ENCODE assay signal across 9 cellular contexts in genomic region chr22:44659140-44659539, GRCh38. TPM values are rescaled to one million over a fixed set of nuclear protein-coding genes. Genes with fewer than 3 reads are reported as not detected.
DNase-seq lines count a peak whose midpoint lies in the region; ATAC-seq and TF ChIP-seq lines count a peak whose summit lies in the region.
"Had no signal": no experiment of that assay in that cellular context is flagged by ENCODE, and none has a peak within 500 bp of the region (broad histone marks: within the 10 kb centered on the region; RNA-seq: fewer than 3 reads in every experiment).

No MANE protein-coding gene starts in this region.

- intact Hi-C loops in breast epithelium (cut with DNase I; ENCODE audit: low total_unique reads) = no loop called here

- H3K4me2 ChIP-seq in GM23338 = no peak overlapping the region

- H3K4me1 ChIP-seq in GM23338 (ENCODE audit: insufficient read depth) (no peaks in the 10 kb centered on the region; the same call in 1 of the 2 replicates), breast epithelium (peaks cover 0 to 6% of the 10 kb centered on the region in 2 donors)

- no peaks in the 10 kb centered on the region for H3K36me3 ChIP-seq in GM23338 (ENCODE audit: insufficient read depth)
- no peaks in the 10 kb centered on the region for H3K36me3 ChIP-seq in breast epithelium

- no peak overlapping the region for H3K4me3 Mint-ChIP-seq in GM23338
- H3K4me3 Mint-ChIP-seq: memory B cell had no signal

- TF ChIP-seq CTCF in GM23338 (conservative IDR thresholded peaks at IDR 0.05; ENCODE audit: low read depth in 2 of 2) (no peak), breast epithelium (IDR thresholded peaks at IDR 0.05) (no peak)

- peaks cover 5% of the 10 kb centered on the region for H3K27me3 Mint-ChIP-seq in GM23338 (ENCODE audit: insufficient read depth, low read depth, poor library complexity)

- ATAC-seq in GM23338 (no peak), GM19463 (IDR thresholded peaks at IDR 0.05; ENCODE audit: unreplicated experiment) (no peak)

- H3K79me2 ChIP-seq in GM23338 (replicated peaks; ENCODE audit: insufficient read depth) = no peaks in the 10 kb centered on the region

- H2AFZ ChIP-seq in GM23338 = peak overlapping the region; percentile 59; the same call in 1 of the 2 replicates

- peaks cover 16% of the 10 kb centered on the region for H3K4me1 Mint-ChIP-seq in GM23338

- H3K27ac ChIP-seq in GM23338 (ENCODE audit: low read depth) (no peak overlapping the region), layer of hippocampus (ENCODE audit: low read depth, low read length) (peak overlapping the region; percentile 46), skin epidermis (peak overlapping the region in 16 of 21 experiments; percentile 4 to 73 (median 44)), breast epithelium (peak overlapping the region in 1 of 2 donors; percentile 82)

- H3K4me3 ChIP-seq in GM23338 (no peak overlapping the region), skin epidermis (no peak overlapping the region), breast epithelium (no peak overlapping the region)

- no peak for TF ChIP-seq POLR2A in breast epithelium (IDR thresholded peaks at IDR 0.05)

- H3K9me2 ChIP-seq in GM23338 (ENCODE audit: insufficient read depth) = no peaks in the 10 kb centered on the region

- H3K27ac Mint-ChIP-seq in GM23338 = no peak overlapping the region
- H3K27ac Mint-ChIP-seq: memory B cell had no signal

- H3K9me3 Mint-ChIP-seq in GM23338 = peaks cover 4% of the 10 kb centered on the region; the same call in 2 of the 3 replicates

- H3K9me3 ChIP-seq in breast epithelium = no peaks in the 10 kb centered on the region

- no peaks in the 10 kb centered on the region for H4K20me1 ChIP-seq in GM23338 (replicated peaks; ENCODE audit: insufficient read depth)

- H3K27me3 ChIP-seq in GM23338 (ENCODE audit: insufficient read depth) (no peaks in the 10 kb centered on the region), layer of hippocampus (ENCODE audit: control insufficient read depth, insufficient read depth, low read length) (no peaks in the 10 kb centered on the region), breast epithelium (no peaks in the 10 kb centered on the region)

- no peaks in the 10 kb centered on the region for H3K36me3 Mint-ChIP-seq in GM23338 (ENCODE audit: low read depth)
- H3K36me3 Mint-ChIP-seq: memory B cell had no signal

- DNase-seq in GM23338 (ENCODE audit: low spot score) (no peak), cerebellum (ENCODE audit: low spot score) (peak; percentile 59), inferior parietal cortex (ENCODE audit: extremely low spot score) (no peak), NCI-H2196 (lab: John Stamatoyannopoulos, UW; ENCODE audit: unreplicated experiment) (no peak), breast epithelium (ENCODE audit: low spot score in 2 of 2) (no peak)

- 0 out of 2 replicates have a peak, but pooled peaks cover 4% of the 10 kb centered on the region for H3F3A ChIP-seq in GM23338 (replicated peaks; ENCODE audit: low read depth)

TF ChIP-seq in GM23338, 12 proteins besides CTCF, POLR2A, EP300 and RAD21 (continues in another document):
- no peak for TF ChIP-seq CREB1 (CRISPR knock-in tag; IDR thresholded peaks at IDR 0.05; ENCODE audit: low read depth)
- no peak for TF ChIP-seq POLR2AphosphoS5 (IDR thresholded peaks at IDR 0.05; ENCODE audit: low read depth)
- TF ChIP-seq EZH2 (IDR thresholded peaks at IDR 0.05; ENCODE audit: low read depth, unreplicated experiment) = no peak
- no peak for TF ChIP-seq NANOG (IDR thresholded peaks at IDR 0.05; ENCODE audit: borderline replicate concordance)
- TF ChIP-seq ZNF114 (CRISPR knock-in tag; IDR thresholded peaks at IDR 0.05) = no peak
- no peak for TF ChIP-seq JUNB (IDR thresholded peaks at IDR 0.05; ENCODE audit: unreplicated experiment)
- TF ChIP-seq ZNF331 (CRISPR knock-in tag; IDR thresholded peaks at IDR 0.05; ENCODE audit: low read depth) = no peak
- TF ChIP-seq ZNF462 (CRISPR knock-in tag; IDR thresholded peaks at IDR 0.05) = no peak
- no peak for TF ChIP-seq STAT1 (IDR thresholded peaks at IDR 0.05; ENCODE audit: unreplicated experiment)
- TF ChIP-seq ETS1 (IDR thresholded peaks at IDR 0.05) = no peak

RNA-seq across cellular contexts. Expression of gene PRR5, which starts 42.9 kb away (rescaled TPM):
- 31.4 and 37.7 TPM in 2 replicates for total RNA-seq in GM23338 (2014; rRNA removed; shearing (Covaris generic))
- polyA plus RNA-seq in GM23338 (2016; fragmentation: Nextera tagmentation; extraction: Ambion mirVana) = 15.3 and 17.4 TPM in 2 replicates
- 20.8 TPM for total RNA-seq in cerebellum
- 10 to 100 TPM; 23.7 to 39.5 (median 29.5) TPM for total RNA-seq in breast epithelium
